19 cellular contexts compared by ENCODE assay signal in genomic region chr15:81942157-81942556, GRCh38.
"Had no signal": no experiment of that assay in that cellular context is flagged by ENCODE, and none has a peak within 500 bp of the region (broad histone marks: within the 10 kb centered on the region; RNA-seq: fewer than 3 reads in every experiment).

No MANE protein-coding gene starts in this region.

- H3K4me1 ChIP-seq: esophagus squamous epithelium, lower lobe of right lung, psoas muscle, transverse colon, uterus had no signal

- H3K27ac Mint-ChIP-seq: activated T-cell treated with anti-CD3 and anti-CD28 coated beads, Interleukin-2, amount 50 U/mL, for 72 hours; natural killer cell; stimulated activated naive CD8-positive, alpha-beta T cell treated with anti-CD3 and anti-CD28 coated beads, Interleukin-15, Interleukin-2, amounts not matched to agents 100 ng/mL and 50 ng/mL, for 24 hours had no signal

- H3K9me3 ChIP-seq: ovary, transverse colon, uterus had no signal

- H3K4me3 Mint-ChIP-seq: activated T-cell treated with anti-CD3 and anti-CD28 coated beads, Interleukin-2, amount 50 U/mL, for 72 hours; natural killer cell; stimulated activated naive CD8-positive, alpha-beta T cell treated with anti-CD3 and anti-CD28 coated beads, Interleukin-15, Interleukin-2, amounts not matched to agents 100 ng/mL and 50 ng/mL, for 24 hours had no signal

- H3K27ac ChIP-seq: esophagus squamous epithelium, lower lobe of right lung, ovary, psoas muscle, transverse colon, uterus, VCaP had no signal

- H3K27me3 ChIP-seq: esophagus squamous epithelium, ovary, transverse colon, uterus had no signal

- H3K36me3 ChIP-seq: esophagus squamous epithelium, lower lobe of right lung, ovary, transverse colon, uterus had no signal

- H3K4me1 Mint-ChIP-seq: natural killer cell had no signal

- H3K36me3 Mint-ChIP-seq: natural killer cell had no signal

- H3K4me3 ChIP-seq: esophagus squamous epithelium, lower lobe of right lung, ovary, psoas muscle, transverse colon, uterus had no signal

- DNase-seq: activated CD4-positive, alpha-beta T cell treated with anti-CD3 and anti-CD28 coated beads for 1 hour; activated effector memory CD4-positive, alpha-beta T cell treated with anti-CD3 and anti-CD28 coated beads, Interleukin-2, amount 50 U/mL, for 16 hours; activated naive CD4-positive, alpha-beta T cell treated with anti-CD3 and anti-CD28 coated beads, Interleukin-2, amount 50 U/mL, for 16 hours; activated T-cell treated with anti-CD3 and anti-CD28 coated beads, Interleukin-2, amount 50 U/mL, for 72 hours; dermis blood vessel endothelial cell; effector memory CD4-positive, alpha-beta T cell; esophagus squamous epithelium; hippocampal formation; islet precursor cell; lower lobe of right lung; natural killer cell; ovary; psoas muscle; right cardiac atrium; stimulated activated CD4-positive, alpha-beta T cell treated with anti-CD3 and anti-CD28 coated beads, Interleukin-2, amount 100 ng/mL, for 24 hours; transverse colon; uterus had no signal
